In the genomic region with DNA sequence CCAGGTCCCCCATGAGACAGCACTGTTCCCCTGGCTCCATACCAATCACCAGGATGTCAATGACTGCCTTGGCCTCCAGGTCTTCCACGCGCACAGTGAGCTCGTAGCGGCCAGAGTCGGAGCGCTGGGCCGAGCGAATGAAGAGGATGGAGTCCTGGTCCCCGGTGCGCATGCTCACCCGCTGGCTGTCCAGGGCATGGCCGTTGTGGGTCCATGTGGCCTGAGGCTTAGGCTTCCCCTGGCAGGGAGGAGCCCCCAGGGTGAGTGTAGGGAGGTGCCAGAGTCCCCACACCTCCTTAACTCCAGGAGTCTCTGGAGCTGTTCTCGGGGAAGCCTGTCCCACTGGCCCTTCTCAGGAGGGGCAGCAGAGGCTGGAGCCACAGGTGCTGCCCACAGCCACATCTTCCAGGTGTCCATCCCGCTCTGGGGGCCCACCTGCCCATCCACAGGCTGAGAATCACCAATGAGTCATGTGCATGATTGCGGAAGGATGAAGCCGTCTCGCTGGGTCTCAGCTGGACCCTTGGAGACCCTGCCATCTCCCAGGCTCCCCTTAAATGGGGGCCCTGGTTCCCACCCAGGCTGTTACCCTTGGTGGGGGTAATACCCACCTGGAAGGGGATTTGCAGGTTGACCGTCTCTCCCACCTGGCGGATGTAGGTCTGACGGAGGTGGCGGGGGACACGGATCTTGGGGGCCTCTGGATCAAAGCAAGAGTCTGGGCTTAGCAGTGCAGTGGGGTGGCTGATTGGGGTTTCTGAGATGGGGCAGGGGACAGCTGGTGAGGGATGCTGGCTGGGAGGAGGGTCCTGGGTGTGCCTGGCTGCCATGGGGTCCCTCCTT, we compare ENCODE assay signal across 16 cellular contexts. TPM values are rescaled to one million over a fixed set of nuclear protein-coding genes. Genes with fewer than 3 reads are reported as not detected.
"Had no signal": no experiment of that assay in that cellular context is flagged by ENCODE, and none has a peak within 500 bp of the region (broad histone marks: within the 10 kb centered on the region; RNA-seq: fewer than 3 reads in every experiment).

No MANE protein-coding gene starts in this region.

- H3K4me1 Mint-ChIP-seq: activated naive CD8-positive, alpha-beta T cell treated with anti-CD3 and anti-CD28 coated beads, Interleukin-2, amount 50 U/mL, for 24 hours had no signal

- H3K9me3 Mint-ChIP-seq: activated naive CD4-positive, alpha-beta T cell treated with anti-CD3 and anti-CD28 coated beads for 36 hours; activated naive CD8-positive, alpha-beta T cell treated with anti-CD3 and anti-CD28 coated beads, Interleukin-2, amount 50 U/mL, for 24 hours; activated T-helper 1 cell treated with anti-CD3 and anti-CD28 coated beads, Interleukin-12 subunit alpha, Interleukin-12 subunit beta, Interleukin-2, Interleukin-4 antibody, amounts not matched to agents 30 ng/mL and 10 ng/mL and 1 ng/mL, durations not matched to agents 14 hours and 24 hours and 36 hours; dendritic cell treated with granulocyte-macrophage colony-stimulating factor and Interleukin-4, amounts not matched to agents 40 ng/mL and 50 ng/mL, for 4 days; effector memory CD8-positive, alpha-beta T cell; mesothelial cell of epicardium; stimulated activated naive CD8-positive, alpha-beta T cell treated with anti-CD3 and anti-CD28 coated beads, Interleukin-15, amount 100 ng/mL, for 72 hours had no signal

- H3K4me3 ChIP-seq: right lobe of liver, thoracic aorta had no signal

- H3K36me3 Mint-ChIP-seq: mesothelial cell of epicardium had no signal

- H3K36me3 ChIP-seq: neutrophil, right lobe of liver, thoracic aorta had no signal

- ATAC-seq: effector memory CD8-positive, alpha-beta T cell had no signal

- H3K27ac Mint-ChIP-seq: activated naive CD4-positive, alpha-beta T cell treated with anti-CD3 and anti-CD28 coated beads for 36 hours; activated naive CD8-positive, alpha-beta T cell treated with anti-CD3 and anti-CD28 coated beads, Interleukin-2, amount 50 U/mL, for 24 hours; activated T-helper 1 cell treated with anti-CD3 and anti-CD28 coated beads, Interleukin-12 subunit alpha, Interleukin-12 subunit beta, Interleukin-2, Interleukin-4 antibody, amounts not matched to agents 30 ng/mL and 10 ng/mL and 1 ng/mL, durations not matched to agents 14 hours and 24 hours and 36 hours; effector memory CD8-positive, alpha-beta T cell; mesothelial cell of epicardium had no signal

- H3K4me3 Mint-ChIP-seq: activated naive CD4-positive, alpha-beta T cell treated with anti-CD3 and anti-CD28 coated beads for 36 hours; activated naive CD8-positive, alpha-beta T cell treated with anti-CD3 and anti-CD28 coated beads, Interleukin-2, amount 50 U/mL, for 24 hours; activated T-helper 1 cell treated with anti-CD3 and anti-CD28 coated beads, Interleukin-12 subunit alpha, Interleukin-12 subunit beta, Interleukin-2, Interleukin-4 antibody, amounts not matched to agents 30 ng/mL and 10 ng/mL and 1 ng/mL, durations not matched to agents 14 hours and 24 hours and 36 hours; dendritic cell treated with granulocyte-macrophage colony-stimulating factor and Interleukin-4, amounts not matched to agents 40 ng/mL and 50 ng/mL, for 4 days; effector memory CD8-positive, alpha-beta T cell; mesothelial cell of epicardium; stimulated activated naive CD8-positive, alpha-beta T cell treated with anti-CD3 and anti-CD28 coated beads, Interleukin-15, amount 100 ng/mL, for 72 hours had no signal

- DNase-seq: cerebellar nuclear complex had no signal

- H3K4me1 ChIP-seq: right lobe of liver had no signal

- H3K27ac ChIP-seq: epithelial cell of prostate, neutrophil, right lobe of liver, thoracic aorta had no signal

- H3K27me3 Mint-ChIP-seq: activated naive CD8-positive, alpha-beta T cell treated with anti-CD3 and anti-CD28 coated beads, Interleukin-2, amount 50 U/mL, for 24 hours; stimulated activated naive CD8-positive, alpha-beta T cell treated with anti-CD3 and anti-CD28 coated beads, Interleukin-15, amount 100 ng/mL, for 72 hours had no signal

- H3K9me3 ChIP-seq: neutrophil, right lobe of liver, thoracic aorta had no signal

- H3K27me3 ChIP-seq: neutrophil, right lobe of liver had no signal

RNA-seq across cellular contexts. Expression of a gene that starts 4.1 kb away (rescaled TPM):
- total RNA-seq: activated CD8-positive, alpha-beta memory T cell treated with anti-CD3 and anti-CD28 coated beads for 36 hours; activated naive CD4-positive, alpha-beta T cell treated with anti-CD3 and anti-CD28 coated beads for 36 hours; activated T-helper 1 cell treated with anti-CD3 and anti-CD28 coated beads, Interleukin-12 subunit alpha, Interleukin-12 subunit beta, Interleukin-2, Interleukin-4 antibody, amounts not matched to agents 30 ng/mL and 10 ng/mL and 1 ng/mL, durations not matched to agents 14 hours and 24 hours and 36 hours; aorta; lower leg skin; mesothelial cell of epicardium; thoracic aorta had no signal
- polyA plus RNA-seq: aorta had no signal

RNA-seq across cellular contexts. Expression of a gene that starts 14.9 kb away (rescaled TPM):
- total RNA-seq: activated CD8-positive, alpha-beta memory T cell treated with anti-CD3 and anti-CD28 coated beads for 36 hours; activated T-helper 1 cell treated with anti-CD3 and anti-CD28 coated beads, Interleukin-12 subunit alpha, Interleukin-12 subunit beta, Interleukin-2, Interleukin-4 antibody, amounts not matched to agents 30 ng/mL and 10 ng/mL and 1 ng/mL, durations not matched to agents 14 hours and 24 hours and 36 hours had no signal

RNA-seq across cellular contexts. Expression of a gene that starts 44.0 kb away (rescaled TPM):
- total RNA-seq: activated CD8-positive, alpha-beta memory T cell treated with anti-CD3 and anti-CD28 coated beads for 36 hours; activated naive CD4-positive, alpha-beta T cell treated with anti-CD3 and anti-CD28 coated beads for 36 hours; activated T-helper 1 cell treated with anti-CD3 and anti-CD28 coated beads, Interleukin-12 subunit alpha, Interleukin-12 subunit beta, Interleukin-2, Interleukin-4 antibody, amounts not matched to agents 30 ng/mL and 10 ng/mL and 1 ng/mL, durations not matched to agents 14 hours and 24 hours and 36 hours; thoracic aorta had no signal
- polyA plus RNA-seq: aorta had no signal

RNA-seq across cellular contexts. Expression of a gene that starts 57.9 kb away (rescaled TPM):
- total RNA-seq: fibroblast of lung had no signal
- polyA plus RNA-seq: fibroblast of lung had no signal
